Comparison of ENCODE assay signal across 8 cellular contexts in genomic region chr15:83571820-83572707, GRCh38.
A peak's percentile ranks its signal among the peaks of the same experiment; 100 is the strongest.
DNase-seq lines count a peak whose midpoint lies in the region; ATAC-seq lines count a peak whose summit lies in the region.

No MANE protein-coding gene starts in this region.

- DNase-seq in DMS53 treated with DMSO at 0.1 percent for 48 hours (lab: John Stamatoyannopoulos, UW; ENCODE audit: unreplicated experiment) (peak; percentile 5), M059J (ENCODE audit: low read depth) (peak; percentile 16), cerebellar cortex (ENCODE audit: low spot score) (peak; percentile 85), middle frontal gyrus (ENCODE audit: extremely low spot score, low spot score) (peak; percentile 77), NCI-H2107 treated with DMSO at 0.1 percent for 48 hours (lab: John Stamatoyannopoulos, UW; ENCODE audit: unreplicated experiment) (no peak), mucosa of gallbladder (ENCODE audit: low spot score) (no peak), AML-193 (lab: John Stamatoyannopoulos, UW) (no peak)

- no peak for ATAC-seq in HG02852 (IDR thresholded peaks at IDR 0.05; ENCODE audit: unreplicated experiment)

Comparison
In these comparisons a context has a peak if more than half of its experiments do, and no peak if none do; other contexts are left out.
1. DNase-seq: peak in DMS53 treated with DMSO at 0.1 percent for 48 hours (single experiment), M059J (single experiment), cerebellar cortex (single experiment) and middle frontal gyrus (single experiment); none in NCI-H2107 treated with DMSO at 0.1 percent for 48 hours (single experiment), mucosa of gallbladder (single experiment) and AML-193 (0 of 2).